ENCODE assay signal across 28 cellular contexts in the genomic region with DNA sequence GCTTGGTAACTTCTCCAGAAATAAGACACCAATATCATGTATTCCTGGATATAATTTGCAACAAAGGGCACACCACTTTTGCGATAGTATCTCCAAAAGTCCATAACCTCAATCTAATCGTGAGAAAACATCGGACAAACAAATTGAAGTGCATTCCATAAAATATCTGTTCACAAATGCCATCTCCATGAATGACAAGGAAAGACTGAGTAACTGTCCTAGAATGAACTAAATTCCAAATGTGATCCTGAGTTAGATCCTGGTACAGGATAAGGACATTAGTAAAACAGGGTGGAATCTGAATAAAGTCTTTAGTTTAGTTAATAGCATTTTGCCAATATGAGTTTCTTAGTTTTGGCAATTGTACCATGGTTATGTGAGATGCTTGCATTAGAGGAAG.
"Had no signal": no experiment of that assay in that cellular context is flagged by ENCODE, and none has a peak within 500 bp of the region (broad histone marks: within the 10 kb centered on the region; RNA-seq: fewer than 3 reads in every experiment).

No MANE protein-coding gene starts in this region.

- DNase-seq: naive thymus-derived CD4-positive, alpha-beta T cell; natural killer cell; occipital lobe; ovary; posterior cingulate gyrus; psoas muscle; right cardiac atrium; right lobe of liver; sigmoid colon; spleen; stimulated activated CD4-positive, alpha-beta T cell treated with anti-CD3 and anti-CD28 coated beads, Interleukin-12 subunit alpha, Interleukin-12 subunit beta, amount 100 ng/mL, for 4 hours; stimulated activated CD4-positive, alpha-beta T cell treated with anti-CD3 and anti-CD28 coated beads, Interleukin-1b, Interleukin-23, amount 100 ng/mL, for 48 hours; stimulated activated CD4-positive, alpha-beta T cell treated with anti-CD3 and anti-CD28 coated beads, Interleukin-4, amount 100 ng/mL, for 1 hour; stimulated activated CD4-positive, alpha-beta T cell treated with anti-CD3 and anti-CD28 coated beads, Interleukin-4, amount 100 ng/mL, for 4 hours; stimulated activated CD8-positive, alpha-beta memory T cell treated with anti-CD3 and anti-CD28 coated beads, Interleukin-4, amount 100 ng/mL, for 48 hours; stimulated activated naive CD4-positive, alpha-beta T cell; stimulated activated naive CD8-positive, alpha-beta T cell treated with anti-CD3 and anti-CD28 coated beads, Interleukin-15, amount 100 ng/mL, for 72 hours; stimulated activated naive CD8-positive, alpha-beta T cell treated with anti-CD3 and anti-CD28 coated beads, Interleukin-15, Interleukin-2, amounts not matched to agents 100 U/mL and 50 U/mL, for 24 hours; thyroid gland; upper lobe of right lung; uterus had no signal

- H3K79me2 ChIP-seq: parathyroid adenoma had no signal

- H3K9ac ChIP-seq: neural progenitor cell, parathyroid adenoma had no signal

- H3K4me2 ChIP-seq: neural progenitor cell, smooth muscle cell had no signal

- H3K4me1 ChIP-seq: neural progenitor cell, parathyroid adenoma, psoas muscle, right lobe of liver, spleen, thyroid gland, tibial nerve, upper lobe of right lung, uterus had no signal

- H3K4me3 ChIP-seq: neural progenitor cell, ovary, psoas muscle, right lobe of liver, sigmoid colon, skin epidermis, smooth muscle cell, spleen, thoracic aorta, thyroid gland, tibial nerve, upper lobe of right lung, uterus had no signal

- H3K27me3 ChIP-seq: neural progenitor cell, ovary, right lobe of liver, sigmoid colon, spleen, thyroid gland, tibial nerve, upper lobe of right lung, uterus had no signal

- ATAC-seq: naive thymus-derived CD4-positive, alpha-beta T cell; natural killer cell; psoas muscle; right cardiac atrium; right lobe of liver; stimulated activated memory B cell treated with anti-CD40 and anti-IgM and Interleukin-4, amounts not matched to agents 10 μg/mL and 1 μg/mL and 100 μg/mL, for 72 hours; stimulated activated naive CD8-positive, alpha-beta T cell treated with anti-CD3 and anti-CD28 coated beads, Interleukin-15, amount 100 ng/mL, for 72 hours; stimulated activated naive CD8-positive, alpha-beta T cell treated with anti-CD3 and anti-CD28 coated beads, Interleukin-15, Interleukin-2, amounts not matched to agents 100 U/mL and 50 U/mL, for 24 hours; upper lobe of right lung had no signal

- H2AFZ ChIP-seq: neural progenitor cell, parathyroid adenoma had no signal

- H3K9me3 ChIP-seq: ovary, psoas muscle, right lobe of liver, sigmoid colon, spleen, thoracic aorta, thyroid gland, tibial nerve, upper lobe of right lung, uterus had no signal

- H3K27ac ChIP-seq: neural progenitor cell, ovary, parathyroid adenoma, psoas muscle, right lobe of liver, sigmoid colon, skin epidermis, spleen, thoracic aorta, thyroid gland, tibial nerve, upper lobe of right lung, uterus had no signal

- H3K36me3 ChIP-seq: neural progenitor cell, ovary, right lobe of liver, sigmoid colon, spleen, thoracic aorta, thyroid gland, tibial nerve, upper lobe of right lung, uterus had no signal
